Comparison of ENCODE assay signal across 8 cellular contexts in genomic region chr16:29806641-29807425, GRCh38. TPM values are rescaled to one million over a fixed set of nuclear protein-coding genes. Genes with fewer than 3 reads are reported as not detected.
A peak's percentile ranks its signal among the peaks of the same experiment; 100 is the strongest.
DNase-seq lines count a peak whose midpoint lies in the region; ATAC-seq and TF ChIP-seq lines count a peak whose summit lies in the region.

No MANE protein-coding gene starts in this region.

- H3K4me1 ChIP-seq in NT2/D1 (ENCODE audit: insufficient read depth, insufficient read length) (peaks cover 26% of the 10 kb centered on the region), cardiac muscle cell (ENCODE audit: low read depth) (peaks cover 28% of the 10 kb centered on the region)

- CTCF ChIA-PET in CD4-positive, alpha-beta T cell (lab: Charles Lee), result interaction anchor here (0.5 to 3.4 kb wide), 23 partner anchors 10 to 207 kb away, joined by 3 to 93 read pairs (median 4); partner anchors contain the start of genes C16orf54, CDIPT, KCTD13 and KIF22
- CTCF ChIA-PET in HEK293T (lab: Yijun Ruan, JAX), result interaction anchor here (0.9 to 2.4 kb wide), 6 partner anchors 10 to 1178 kb away, joined by 3 to 27 read pairs (median 6); partner anchors contain the start of gene PAGR1

- no peaks in the 10 kb centered on the region for H3K27me3 ChIP-seq in CD4-positive, alpha-beta T cell (ENCODE audit: control insufficient read depth, insufficient read depth, low read length)
- no peaks in the 10 kb centered on the region for H3K27me3 ChIP-seq in NT2/D1 (ENCODE audit: insufficient read depth, insufficient read length)
- no peaks in the 10 kb centered on the region for H3K27me3 ChIP-seq in cardiac muscle cell

- no peaks in the 10 kb centered on the region for H3K9me3 ChIP-seq in CD4-positive, alpha-beta T cell (ENCODE audit: control insufficient read depth, low read length)
- H3K9me3 ChIP-seq in NT2/D1 (ENCODE audit: insufficient read depth, low read length), result no peaks in the 10 kb centered on the region
- no peaks in the 10 kb centered on the region for H3K9me3 ChIP-seq in cardiac muscle cell (ENCODE audit: low read depth)

- H3K9me3 Mint-ChIP-seq in CD4-positive, alpha-beta T cell, result no peaks in the 10 kb centered on the region

- H3K27ac ChIP-seq in CD4-positive, alpha-beta T cell (ENCODE audit: low read depth, low read length), result peak overlapping the region; percentile 92
- H3K27ac ChIP-seq in cardiac muscle cell, result peak overlapping the region; percentile 87

- ATAC-seq in CD4-positive, alpha-beta T cell (ENCODE audit: poor library complexity), result no peak
- ATAC-seq in GM19351 (IDR thresholded peaks at IDR 0.05; ENCODE audit: unreplicated experiment) (no peak), HG03045 (IDR thresholded peaks at IDR 0.05; ENCODE audit: unreplicated experiment) (no peak)

- peak overlapping the region; percentile 95 for H3K4me3 Mint-ChIP-seq in CD4-positive, alpha-beta T cell

- POLR2A ChIA-PET in CD4-positive, alpha-beta T cell (lab: Charles Lee), result interaction anchor here (0.6 to 11.3 kb wide), 29 partner anchors 10 to 377 kb away, joined by 3 to 217 read pairs (median 6); partner anchors contain the start of genes ALDOA, C16orf54, CDIPT and CORO1A
- POLR2A ChIA-PET in HEK293T (lab: Yijun Ruan, JAX), result interaction anchor here (0.5 to 9.5 kb wide), 40 partner anchors 8 to 1240 kb away, joined by 3 to 176 read pairs (median 4); partner anchors contain the start of genes ASPHD1, CDIPT, HSD3B7 and KCTD13

- H3K36me3 ChIP-seq in NT2/D1 (ENCODE audit: insufficient read depth, insufficient read length, low read length) (peaks cover 67% of the 10 kb centered on the region), cardiac muscle cell (peaks cover 12% of the 10 kb centered on the region)

- H3K27ac Mint-ChIP-seq in CD4-positive, alpha-beta T cell, result peak overlapping the region; percentile 98

- peaks cover 65% of the 10 kb centered on the region for H3K36me3 Mint-ChIP-seq in CD4-positive, alpha-beta T cell (ENCODE audit: low read depth)

- no peaks in the 10 kb centered on the region for H3K27me3 Mint-ChIP-seq in CD4-positive, alpha-beta T cell

- intact Hi-C loops in CD4-positive, alpha-beta T cell (cut with DNase I, micrococcal nuclease), result loop anchor here (1.0 to 5.0 kb wide), 9 partner anchors 9 to 260 kb away; partner anchors contain the start of genes ALDOA (in 1 of the 2), HIRIP3 (in 1 of the 2), INO80E (in 1 of the 2) and PAGR1 (in 1 of the 2)

- peak in 6 of 10 experiments; percentile 31 to 60 (median 50) for DNase-seq in CD4-positive, alpha-beta T cell
- DNase-seq in HEK293T (ENCODE audit: extremely low spot score) (peak; percentile 71), NT2/D1 (ENCODE audit: low read depth, low spot score) (peak; percentile 60), activated gamma-delta T cell treated with Interleukin-2 at 50 U/mL for 16 hours (peak; percentile 54), cardiac muscle cell (ENCODE audit: low read depth in 1 of 2, low spot score in 1 of 2) (peak; percentile 48 to 62), retina (peak; percentile 65)

- TF ChIP-seq CTCF in CD4-positive, alpha-beta T cell (IDR thresholded peaks at IDR 0.05), result no peak
- no peak for TF ChIP-seq CTCF in cardiac muscle cell (IDR thresholded peaks at IDR 0.05; ENCODE audit: low read depth, low read length)

- H3K4me3 ChIP-seq in NT2/D1 (ENCODE audit: insufficient read length, low read depth) (peak overlapping the region; percentile 100), cardiac muscle cell (peak overlapping the region; percentile 44)

- H3K9ac ChIP-seq in NT2/D1 (ENCODE audit: insufficient read length, low read depth), result peak overlapping the region; percentile 100

- H3K4me1 Mint-ChIP-seq in CD4-positive, alpha-beta T cell (ENCODE audit: low read depth), result peaks cover 59% of the 10 kb centered on the region

TF ChIP-seq in HEK293T, 16 proteins besides CTCF, POLR2A, EP300 and RAD21:
- TF ChIP-seq NFRKB (IDR thresholded peaks at IDR 0.05) (no peak), ARNT (IDR thresholded peaks at IDR 0.05) (no peak), SUZ12 (IDR thresholded peaks at IDR 0.05) (no peak), BHLHE40 (IDR thresholded peaks at IDR 0.05; ENCODE audit: borderline replicate concordance) (no peak), ELF4 (IDR thresholded peaks at IDR 0.05) (no peak), FOXK2 (IDR thresholded peaks at IDR 0.05) (no peak), LEF1 (IDR thresholded peaks at IDR 0.05; ENCODE audit: borderline replicate concordance) (no peak), PKNOX1 (IDR thresholded peaks at IDR 0.05) (no peak), HDGF (IDR thresholded peaks at IDR 0.05; ENCODE audit: borderline replicate concordance) (no peak), L3MBTL2 (conservative IDR thresholded peaks at IDR 0.05) (no peak), SP1 (IDR thresholded peaks at IDR 0.05) (no peak), FOXA1 (IDR thresholded peaks at IDR 0.05) (no peak), ZNF384 (IDR thresholded peaks at IDR 0.05) (no peak), TARDBP (IDR thresholded peaks at IDR 0.05) (no peak), CTBP1 (IDR thresholded peaks at IDR 0.05; ENCODE audit: borderline replicate concordance) (no peak), FOXM1 (IDR thresholded peaks at IDR 0.05; ENCODE audit: borderline replicate concordance) (no peak)
TF ChIP-seq in HEK293T: peak in this region for 0.

RNA-seq across cellular contexts. Expression of gene MAZ, which starts 0.5 kb away (rescaled TPM):
- total RNA-seq in CD4-positive, alpha-beta T cell, result 100 to 1,000 TPM; 251 to 253 TPM
- 310 and 370 TPM in 2 replicates for total RNA-seq in cardiac muscle cell
- polyA plus RNA-seq in cardiac muscle cell, result 186 and 257 TPM in 2 replicates

RNA-seq across cellular contexts. Expression of gene PRRT2, which starts 5.2 kb away (rescaled TPM):
- 1 to 10 TPM; 2.2 to 2.3 TPM for total RNA-seq in CD4-positive, alpha-beta T cell
- 17.9 and 19.7 TPM in 2 replicates for total RNA-seq in cardiac muscle cell
- 19.3 and 19.8 TPM in 2 replicates for polyA plus RNA-seq in cardiac muscle cell

RNA-seq across cellular contexts. Expression of gene PAGR1, which starts 9.1 kb away (rescaled TPM):
- total RNA-seq in CD4-positive, alpha-beta T cell, result 10 to 100 TPM; 20.3 TPM
- total RNA-seq in cardiac muscle cell, result 113 and 120 TPM in 2 replicates
- 106 and 113 TPM in 2 replicates for polyA plus RNA-seq in cardiac muscle cell

RNA-seq across cellular contexts. Expression of gene MVP, which starts 13.4 kb away (rescaled TPM):
- 100 to 1,000 TPM; 115 to 118 TPM for total RNA-seq in CD4-positive, alpha-beta T cell
- total RNA-seq in cardiac muscle cell, result 8.9 and 25.0 TPM in 2 replicates
- 9.3 and 21.2 TPM in 2 replicates for polyA plus RNA-seq in cardiac muscle cell

RNA-seq across cellular contexts. Expression of gene KIF22, which starts 16.3 kb away (rescaled TPM):
- total RNA-seq in CD4-positive, alpha-beta T cell, result 100 to 1,000 TPM in 1 of 2 experiments, 10 to 100 TPM in 1; 99.0 to 101 TPM
- total RNA-seq in cardiac muscle cell, result 57.5 and 121 TPM in 2 replicates
- 59.5 and 103 TPM in 2 replicates for polyA plus RNA-seq in cardiac muscle cell
